In genomic region chr19:29523568-29523967, GRCh38 we compare ENCODE assay signal across 1 cellular context.
TF ChIP-seq lines count a peak whose summit lies in the region.

No MANE protein-coding gene starts in this region.

TF ChIP-seq in GM23338, 12 proteins besides CTCF, POLR2A, EP300 and RAD21 (continued from another document):
- TF ChIP-seq ETS1 (IDR thresholded peaks at IDR 0.05) (no peak), ZNF462 (CRISPR knock-in tag; IDR thresholded peaks at IDR 0.05) (no peak)
